In genomic region chr10:83765711-83766110, GRCh38 we compare ENCODE assay signal across 21 cellular contexts.
"Had no signal": no experiment of that assay in that cellular context is flagged by ENCODE, and none has a peak within 500 bp of the region (broad histone marks: within the 10 kb centered on the region; RNA-seq: fewer than 3 reads in every experiment).

No MANE protein-coding gene starts in this region.

- H3K36me3 ChIP-seq: esophagus squamous epithelium, heart left ventricle, neutrophil, right atrium auricular region, sigmoid colon, stomach, thoracic aorta, transverse colon had no signal

- H3K4me3 Mint-ChIP-seq: dendritic cell treated with granulocyte-macrophage colony-stimulating factor and Interleukin-4, amounts not matched to agents 40 ng/mL and 50 ng/mL, for 4 days; naive thymus-derived CD8-positive, alpha-beta T cell had no signal

- H3K4me3 ChIP-seq: esophagus squamous epithelium, heart left ventricle, lung, mucosa of descending colon, right atrium auricular region, sigmoid colon, skin epidermis, stomach, thoracic aorta, transverse colon had no signal

- DNase-seq: esophagus squamous epithelium; foreskin keratinocyte; heart left ventricle; hippocampal formation; left colon; left ventricle myocardium superior; mucosa of descending colon; naive thymus-derived CD8-positive, alpha-beta T cell; posterior cingulate gyrus; sigmoid colon; stimulated activated CD4-positive, alpha-beta T cell treated with anti-CD3 and anti-CD28 coated beads, Interleukin-2, amount 100 ng/mL, for 24 hours; stimulated activated naive CD4-positive, alpha-beta T cell; stomach; substantia nigra; transverse colon had no signal

- H3K36me3 Mint-ChIP-seq: naive thymus-derived CD8-positive, alpha-beta T cell had no signal

- H3K27me3 Mint-ChIP-seq: dendritic cell treated with granulocyte-macrophage colony-stimulating factor and Interleukin-4, amounts not matched to agents 40 ng/mL and 50 ng/mL, for 4 days had no signal

- H3K4me1 Mint-ChIP-seq: naive thymus-derived CD8-positive, alpha-beta T cell had no signal

- H3K27ac Mint-ChIP-seq: dendritic cell treated with granulocyte-macrophage colony-stimulating factor and Interleukin-4, amounts not matched to agents 40 ng/mL and 50 ng/mL, for 4 days; naive thymus-derived CD8-positive, alpha-beta T cell had no signal

- H3K27me3 ChIP-seq: esophagus squamous epithelium, foreskin keratinocyte, heart left ventricle, neutrophil, right atrium auricular region, sigmoid colon, stomach, transverse colon had no signal
